In genomic region chr3:71016141-71016845, GRCh38 we compare ENCODE assay signal across 18 cellular contexts.
DNase-seq lines count a peak whose midpoint lies in the region; ATAC-seq and TF ChIP-seq lines count a peak whose summit lies in the region.
"Had no signal": no experiment of that assay in that cellular context is flagged by ENCODE, and none has a peak within 500 bp of the region (broad histone marks: within the 10 kb centered on the region; RNA-seq: fewer than 3 reads in every experiment).

No MANE protein-coding gene starts in this region.

- no peak overlapping the region for H3K4me3 Mint-ChIP-seq in mesothelial cell of epicardium

- peak overlapping the region; percentile 91 for H3K27ac Mint-ChIP-seq in mesothelial cell of epicardium

- H3K27me3 ChIP-seq in right cardiac atrium (ENCODE audit: control insufficient read depth, insufficient read depth): no peaks in the 10 kb centered on the region
- H3K27me3 ChIP-seq: spleen, vagina had no signal

- intact Hi-C loops in left ventricle myocardium superior (cut with micrococcal nuclease) (no loop called here), right cardiac atrium (cut with DNase I) (no loop called here)

- 43% methylated on average over 10 of the region's 10 CpGs for WGBS in right cardiac atrium

- peaks cover 5% of the 10 kb centered on the region for H3K9me3 Mint-ChIP-seq in mesothelial cell of epicardium

- ATAC-seq in left ventricle myocardium superior: peak; percentile 18
- no peak for ATAC-seq in right cardiac atrium
- no peak for ATAC-seq in HG02840 (IDR thresholded peaks at IDR 0.05; ENCODE audit: low FRiP score, unreplicated experiment)
- no peak for ATAC-seq in GM18520 (IDR thresholded peaks at IDR 0.05; ENCODE audit: unreplicated experiment)
- ATAC-seq: K562 had no signal

- H3K27me3 Mint-ChIP-seq in mesothelial cell of epicardium (ENCODE audit: low read depth): no peaks in the 10 kb centered on the region

- DNase-seq in left ventricle myocardium superior (no peak), right cardiac atrium (no peak), choroid plexus epithelial cell (ENCODE audit: low read depth) (peak; percentile 83), mesothelial cell of epicardium (ENCODE audit: low spot score in 2 of 2, unreplicated experiment in 2 of 2) (no peak), midbrain (lab: John Stamatoyannopoulos, UW) (no peak), NCI-H1105 treated with DMSO at 0.1 percent for 48 hours (lab: John Stamatoyannopoulos, UW) (no peak)
- DNase-seq: activated CD4-positive, alpha-beta T cell treated with anti-CD3 and anti-CD28 coated beads, Interleukin-2, amount 50 U/mL, for 1 hour; DMS79; foreskin melanocyte; islet precursor cell; NCI-H1436; NCI-H524; spleen; T-helper 9 cell had no signal

- peaks cover 3% of the 10 kb centered on the region for H3K4me1 ChIP-seq in right cardiac atrium (ENCODE audit: control insufficient read depth, insufficient read depth, low read length)

- no peaks in the 10 kb centered on the region for H3K9me3 ChIP-seq in right cardiac atrium (ENCODE audit: control insufficient read depth, low read length)
- H3K9me3 ChIP-seq: vagina had no signal

- H3K36me3 Mint-ChIP-seq in mesothelial cell of epicardium: peaks cover 26% of the 10 kb centered on the region

- no peak for TF ChIP-seq CTCF in choroid plexus epithelial cell (conservative IDR thresholded peaks at IDR 0.05; ENCODE audit: low read depth, low read length)
- no peak for TF ChIP-seq CTCF in mesothelial cell of epicardium (IDR thresholded peaks at IDR 0.05; ENCODE audit: unreplicated experiment)

- H3K4me1 Mint-ChIP-seq in mesothelial cell of epicardium: peaks cover 25% of the 10 kb centered on the region

- H3K27ac ChIP-seq in right cardiac atrium (ENCODE audit: low read length): no peak overlapping the region
- H3K27ac ChIP-seq: spleen, vagina had no signal

- H3K4me3 ChIP-seq in right cardiac atrium (ENCODE audit: low read length) (no peak overlapping the region), choroid plexus epithelial cell (ENCODE audit: low read depth, low read length) (no peak overlapping the region)
- H3K4me3 ChIP-seq: K562, spleen, vagina had no signal
